8 cellular contexts compared by ENCODE assay signal in the genomic region with DNA sequence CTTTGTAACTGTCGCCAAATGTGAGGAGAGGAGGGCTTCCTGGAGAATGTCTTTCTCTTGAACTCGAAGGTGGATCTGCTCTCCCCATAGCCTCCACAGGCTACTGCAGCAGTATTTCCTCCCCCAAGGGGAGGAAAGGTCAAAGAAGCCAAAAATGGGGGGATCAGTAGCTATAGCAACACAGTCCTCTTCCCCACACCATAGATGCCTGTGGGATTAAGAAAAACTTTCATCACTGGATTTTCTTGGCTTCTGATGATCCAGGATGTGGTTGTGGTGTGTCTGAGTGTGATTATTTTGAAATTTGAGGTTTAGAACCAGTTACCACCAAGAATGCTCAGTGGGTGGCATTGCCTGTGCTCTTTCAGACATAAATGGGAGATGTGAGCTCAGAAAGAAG.
A peak's percentile ranks its signal among the peaks of the same experiment; 100 is the strongest.
DNase-seq lines count a peak whose midpoint lies in the region; ATAC-seq and TF ChIP-seq lines count a peak whose summit lies in the region.

No MANE protein-coding gene starts in this region.

- H3K9me3 Mint-ChIP-seq in CD14-positive monocyte, result peaks cover 0 to 9% (median 0%) of the 10 kb centered on the region in 7 donors

- H3K4me3 Mint-ChIP-seq in CD14-positive monocyte, result no peak overlapping the region

- CTCF ChIA-PET in SK-N-SH (lab: Yijun Ruan, JAX), result interaction anchor here (2.1 kb wide), 1 partner anchor 22 kb away, joined by 7 read pairs; no protein-coding TSS in a partner anchor

- H3K4me2 ChIP-seq in smooth muscle cell (peak overlapping the region; percentile 70), SK-N-SH (no peak overlapping the region)

- no peak for TF ChIP-seq EP300 in SK-N-SH (IDR thresholded peaks at IDR 0.05; ENCODE audit: borderline replicate concordance in 1 of 2, low read depth in 1 of 2, low read length in 1 of 2)

- H3K4me3 ChIP-seq in smooth muscle cell (no peak overlapping the region), SK-N-SH (ENCODE audit: low read depth in 2 of 2, low read length in 1 of 2) (no peak overlapping the region)

- H3K27me3 ChIP-seq in smooth muscle cell (ENCODE audit: low read depth), result peaks cover 35% of the 10 kb centered on the region
- no peaks in the 10 kb centered on the region for H3K27me3 ChIP-seq in SK-N-SH (ENCODE audit: insufficient read depth)

- H3K27me3 Mint-ChIP-seq in CD14-positive monocyte (ENCODE audit: low read depth in 3 of 3), result peaks cover 19 to 34% (median 27%) of the 10 kb centered on the region in 3 donors

- peaks cover 18% of the 10 kb centered on the region for H3K4me1 Mint-ChIP-seq in CD14-positive monocyte

- H2AFZ ChIP-seq in smooth muscle cell (ENCODE audit: low read depth), result no peak overlapping the region
- H2AFZ ChIP-seq in SK-N-SH (ENCODE audit: low read depth), result no peak overlapping the region

- H3K36me3 ChIP-seq in smooth muscle cell (ENCODE audit: low read depth) (no peaks in the 10 kb centered on the region), SK-N-SH (replicated peaks in 1 of 2; ENCODE audit: control insufficient read depth in 1 of 2, insufficient read depth in 2 of 2, low read length in 1 of 2) (no peaks in the 10 kb centered on the region)

- peaks cover 4% of the 10 kb centered on the region for H3K4me1 ChIP-seq in smooth muscle cell (ENCODE audit: low read depth)
- H3K4me1 ChIP-seq in SK-N-SH (ENCODE audit: control insufficient read depth in 1 of 2, insufficient read depth in 2 of 2, low read depth in 1 of 2, low read length in 1 of 2), result no peaks in the 10 kb centered on the region

- TF ChIP-seq RAD21 in SK-N-SH (IDR thresholded peaks at IDR 0.05; ENCODE audit: low read length), result no peak

- H4K20me1 ChIP-seq in smooth muscle cell (ENCODE audit: low read depth) (peaks cover 7% of the 10 kb centered on the region), SK-N-SH (ENCODE audit: insufficient read depth) (no peaks in the 10 kb centered on the region)

- H3F3A ChIP-seq in smooth muscle cell (ENCODE audit: low read depth) (no peaks in the 10 kb centered on the region), SK-N-SH (replicated peaks; ENCODE audit: insufficient read depth) (no peaks in the 10 kb centered on the region)

- peak; percentile 35 for DNase-seq in SKM-1 treated with dmso at 0.1 percent for 144 hours (lab: John Stamatoyannopoulos, UW; ENCODE audit: unreplicated experiment)
- no peak for DNase-seq in SKM-1 (lab: John Stamatoyannopoulos, UW; ENCODE audit: unreplicated experiment)
- peak; percentile 30 to 43 for DNase-seq in activated T-cell treated with anti-CD3 and anti-CD28 coated beads, Interleukin-2, amount 50 U/mL, for 48 hours
- DNase-seq in smooth muscle cell (lab: John Stamatoyannopoulos, UW; ENCODE audit: unreplicated experiment), result no peak
- no peak for DNase-seq in CD14-positive monocyte (ENCODE audit: low spot score)
- no peak for DNase-seq in SK-N-SH
- no peak for DNase-seq in HT-29 (ENCODE audit: low spot score)

- H3K9ac ChIP-seq in smooth muscle cell (ENCODE audit: low read depth), result no peak overlapping the region
- no peak overlapping the region for H3K9ac ChIP-seq in SK-N-SH

- POLR2A ChIA-PET in SK-N-SH (lab: Yijun Ruan, JAX), result no interaction called here

- 41% methylated on average over 2 of the region's 2 CpGs for WGBS in smooth muscle cell (ENCODE audit: low lambda C conversion rate)
- WGBS in SK-N-SH (ENCODE audit: low lambda C conversion rate), result 0% methylated on average over 1 of the region's 2 CpGs

- no peaks in the 10 kb centered on the region for H3K9me3 ChIP-seq in smooth muscle cell (replicated peaks; ENCODE audit: low read depth)
- H3K9me3 ChIP-seq in SK-N-SH, result no peaks in the 10 kb centered on the region

- no peaks in the 10 kb centered on the region for H3K36me3 Mint-ChIP-seq in CD14-positive monocyte

- ATAC-seq in HG03175 (IDR thresholded peaks at IDR 0.05; ENCODE audit: unreplicated experiment), result peak; percentile 64

- TF ChIP-seq CTCF in smooth muscle cell (IDR thresholded peaks at IDR 0.05; ENCODE audit: borderline replicate concordance, insufficient read depth, poor library complexity, severe bottlenecking), result no peak
- TF ChIP-seq CTCF in CD14-positive monocyte (IDR thresholded peaks at IDR 0.05), result no peak
- TF ChIP-seq CTCF in SK-N-SH (IDR thresholded peaks at IDR 0.05), result no peak

- H3K27ac ChIP-seq in smooth muscle cell (ENCODE audit: low read depth) (peak overlapping the region; percentile 20), SK-N-SH (ENCODE audit: low read depth in 2 of 2, low read length in 1 of 2) (no peak overlapping the region)

- no peak overlapping the region for H3K27ac Mint-ChIP-seq in CD14-positive monocyte

- no peaks in the 10 kb centered on the region for H3K9me2 ChIP-seq in SK-N-SH

- intact Hi-C loops in CD14-positive monocyte (cut with micrococcal nuclease), result no loop called here

- H3K79me2 ChIP-seq in smooth muscle cell (ENCODE audit: low read depth) (no peaks in the 10 kb centered on the region), SK-N-SH (ENCODE audit: insufficient read depth) (no peaks in the 10 kb centered on the region)

TF ChIP-seq in SK-N-SH, 30 proteins besides CTCF, POLR2A, EP300 and RAD21:
- no peak for TF ChIP-seq SMC3 (IDR thresholded peaks at IDR 0.05; ENCODE audit: low read depth, low read length)
- TF ChIP-seq TEAD4 (IDR thresholded peaks at IDR 0.05; ENCODE audit: borderline replicate concordance, insufficient read depth), result no peak
- TF ChIP-seq JUND (IDR thresholded peaks at IDR 0.05), result no peak
- TF ChIP-seq TCF12 (IDR thresholded peaks at IDR 0.05), result no peak
- no peak for TF ChIP-seq TAF1 (IDR thresholded peaks at IDR 0.05; ENCODE audit: borderline replicate concordance, low read depth, low read length)
- no peak for TF ChIP-seq FOXJ3 (CRISPR knock-in tag; IDR thresholded peaks at IDR 0.05)
- no peak for TF ChIP-seq ZBTB33 (IDR thresholded peaks at IDR 0.05; ENCODE audit: borderline replicate concordance, low read depth)
- TF ChIP-seq RCOR1 (IDR thresholded peaks at IDR 0.05; ENCODE audit: low read length), result no peak
- TF ChIP-seq NRF1 (IDR thresholded peaks at IDR 0.05; ENCODE audit: low read depth, low read length), result no peak
- TF ChIP-seq FOSL2 (IDR thresholded peaks at IDR 0.05; ENCODE audit: borderline replicate concordance, low read depth), result no peak
- TF ChIP-seq, protein P1, sequence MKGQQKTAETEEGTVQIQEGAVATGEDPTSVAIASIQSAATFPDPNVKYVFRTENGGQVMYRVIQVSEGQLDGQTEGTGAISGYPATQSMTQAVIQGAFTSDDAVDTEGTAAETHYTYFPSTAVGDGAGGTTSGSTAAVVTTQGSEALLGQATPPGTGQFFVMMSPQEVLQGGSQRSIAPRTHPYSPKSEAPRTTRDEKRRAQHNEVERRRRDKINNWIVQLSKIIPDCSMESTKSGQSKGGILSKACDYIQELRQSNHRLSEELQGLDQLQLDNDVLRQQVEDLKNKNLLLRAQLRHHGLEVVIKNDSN (IDR thresholded peaks at IDR 0.05; ENCODE audit: borderline replicate concordance, low read depth), result no peak

Comparison
In these comparisons a context has a peak if more than half of its experiments do, and no peak if none do; other contexts are left out.
1. DNase-seq: peak in SKM-1 treated with dmso at 0.1 percent for 144 hours (single experiment) and activated T-cell treated with anti-CD3 and anti-CD28 coated beads, Interleukin-2, amount 50 U/mL, for 48 hours (2 of 2); none in SKM-1 (single experiment), smooth muscle cell (single experiment), CD14-positive monocyte (single experiment), SK-N-SH (single experiment) and HT-29 (single experiment).